11 cellular contexts compared by ENCODE assay signal in genomic region chr19:10817291-10818038, GRCh38. TPM values are rescaled to one million over a fixed set of nuclear protein-coding genes. Genes with fewer than 3 reads are reported as not detected.
DNase-seq lines count a peak whose midpoint lies in the region; ATAC-seq and TF ChIP-seq lines count a peak whose summit lies in the region.
"Had no signal": no experiment of that assay in that cellular context is flagged by ENCODE, and none has a peak within 500 bp of the region (broad histone marks: within the 10 kb centered on the region; RNA-seq: fewer than 3 reads in every experiment).

No MANE protein-coding gene starts in this region.

- H3K27ac Mint-ChIP-seq in activated CD8-positive, alpha-beta memory T cell treated with anti-CD3 and anti-CD28 coated beads, Interleukin-2, amount 10 ng/mL, durations not matched to agents 7 days and 5 days = peak overlapping the region; percentile 54
- H3K27ac Mint-ChIP-seq in nephron = peak overlapping the region; percentile 93 to 98 (median 97)
- H3K27ac Mint-ChIP-seq in activated naive CD4-positive, alpha-beta T cell treated with anti-CD3 and anti-CD28 coated beads, Interleukin-2, amount 50 U/mL, for 72 hours = peak overlapping the region in 1 of 2 donors; percentile 46

- peaks cover 44% of the 10 kb centered on the region for H3K36me3 Mint-ChIP-seq in activated CD8-positive, alpha-beta memory T cell treated with anti-CD3 and anti-CD28 coated beads, Interleukin-2, amount 10 ng/mL, durations not matched to agents 7 days and 5 days
- peaks cover 43% of the 10 kb centered on the region for H3K36me3 Mint-ChIP-seq in nephron (ENCODE audit: low read depth)
- peaks cover 0 to 15% of the 10 kb centered on the region in 2 donors for H3K36me3 Mint-ChIP-seq in activated naive CD4-positive, alpha-beta T cell treated with anti-CD3 and anti-CD28 coated beads, Interleukin-2, amount 50 U/mL, for 72 hours

- TF ChIP-seq POLR2A in esophagus squamous epithelium (IDR thresholded peaks at IDR 0.05) = no peak

- peak overlapping the region; percentile 5 to 46 (median 30) for H3K4me3 ChIP-seq in esophagus squamous epithelium

- DNase-seq in activated CD8-positive, alpha-beta memory T cell treated with anti-CD3 and anti-CD28 coated beads, Interleukin-2, amount 10 ng/mL, durations not matched to agents 7 days and 5 days = no peak
- no peak for DNase-seq in activated CD8-positive, alpha-beta memory T cell treated with anti-CD3 and anti-CD28 coated beads for 24 hours
- DNase-seq in esophagus squamous epithelium (lab: John Stamatoyannopoulos, UW) = no peak
- peak; percentile 75 for DNase-seq in ureter (ENCODE audit: low spot score)
- DNase-seq in activated naive CD4-positive, alpha-beta T cell treated with anti-CD3 and anti-CD28 coated beads, Interleukin-2, amount 50 U/mL, for 72 hours (ENCODE audit: low spot score in 2 of 2) = no peak
- DNase-seq in SHP77 treated with DMSO at 0.1 percent for 48 hours (lab: John Stamatoyannopoulos, UW) = no peak
- DNase-seq: 8988T, hippocampal formation, NCI-H1048 had no signal

- intact Hi-C loops in esophagus squamous epithelium (cut with DNase I) = no loop called here

- peaks cover 0 to 38% (median 10%) of the 10 kb centered on the region in 3 donors for H3K4me1 ChIP-seq in esophagus squamous epithelium

- WGBS in esophagus squamous epithelium, 2 donors = 68 to 82% methylated on average over 6 to 21 of the region's 42 CpGs

- H3K4me1 Mint-ChIP-seq in activated CD8-positive, alpha-beta memory T cell treated with anti-CD3 and anti-CD28 coated beads, Interleukin-2, amount 10 ng/mL, durations not matched to agents 7 days and 5 days = peaks cover 55% of the 10 kb centered on the region
- H3K4me1 Mint-ChIP-seq in nephron = peaks cover 15% of the 10 kb centered on the region

- no peaks in the 10 kb centered on the region for H3K9me3 ChIP-seq in esophagus squamous epithelium

- H3K4me3 Mint-ChIP-seq in activated CD8-positive, alpha-beta memory T cell treated with anti-CD3 and anti-CD28 coated beads, Interleukin-2, amount 10 ng/mL, durations not matched to agents 7 days and 5 days = no peak overlapping the region
- H3K4me3 Mint-ChIP-seq in nephron = peak overlapping the region; percentile 82 to 91 (median 89)

- no peak for ATAC-seq in activated CD8-positive, alpha-beta memory T cell treated with anti-CD3 and anti-CD28 coated beads, Interleukin-2, amount 10 ng/mL, durations not matched to agents 7 days and 5 days
- no peak for ATAC-seq in activated naive CD4-positive, alpha-beta T cell treated with anti-CD3 and anti-CD28 coated beads, Interleukin-2, amount 50 U/mL, for 72 hours
- ATAC-seq in HG03097 (IDR thresholded peaks at IDR 0.05; ENCODE audit: low FRiP score, unreplicated experiment) = no peak

- no peaks in the 10 kb centered on the region for H3K27me3 Mint-ChIP-seq in activated CD8-positive, alpha-beta memory T cell treated with anti-CD3 and anti-CD28 coated beads, Interleukin-2, amount 10 ng/mL, durations not matched to agents 7 days and 5 days
- no peaks in the 10 kb centered on the region for H3K27me3 Mint-ChIP-seq in nephron (ENCODE audit: low read depth)

- CTCF ChIA-PET in activated CD8-positive, alpha-beta memory T cell treated with anti-CD3 and anti-CD28 coated beads, Interleukin-2, amount 10 ng/mL, durations not matched to agents 7 days and 5 days (lab: Charles Lee) = interaction anchor here (1.1 to 1.4 kb wide), 3 partner anchors 10 to 100 kb away, joined by 3 to 4 read pairs (median 4); partner anchors contain the start of gene DNM2

- H3K9me3 Mint-ChIP-seq in activated CD8-positive, alpha-beta memory T cell treated with anti-CD3 and anti-CD28 coated beads, Interleukin-2, amount 10 ng/mL, durations not matched to agents 7 days and 5 days (ENCODE audit: low read depth) = peaks cover 2% of the 10 kb centered on the region
- no peaks in the 10 kb centered on the region for H3K9me3 Mint-ChIP-seq in nephron
- no peaks in the 10 kb centered on the region for H3K9me3 Mint-ChIP-seq in activated naive CD4-positive, alpha-beta T cell treated with anti-CD3 and anti-CD28 coated beads, Interleukin-2, amount 50 U/mL, for 72 hours

- H3K27me3 ChIP-seq in esophagus squamous epithelium = no peaks in the 10 kb centered on the region

- peaks cover 4 to 99% (median 9%) of the 10 kb centered on the region in 3 donors for H3K36me3 ChIP-seq in esophagus squamous epithelium

- TF ChIP-seq CTCF in esophagus squamous epithelium (IDR thresholded peaks at IDR 0.05) (no peak), nephron (IDR thresholded peaks at IDR 0.05; ENCODE audit: unreplicated experiment in 3 of 3) (no peak)

- H3K27ac ChIP-seq in esophagus squamous epithelium = peak overlapping the region; percentile 55 to 86 (median 73)

RNA-seq across cellular contexts. Expression of gene TMED1, which starts 18.5 kb away (rescaled TPM):
- 10 to 100 TPM; 16.0 to 19.2 TPM for total RNA-seq in activated CD8-positive, alpha-beta memory T cell treated with anti-CD3 and anti-CD28 coated beads, Interleukin-2, amount 10 ng/mL, durations not matched to agents 7 days and 5 days
- 10 to 100 TPM; 14.7 to 30.3 (median 24.1) TPM for total RNA-seq in esophagus squamous epithelium
- total RNA-seq in ureter = 13.3 TPM
- total RNA-seq in activated naive CD4-positive, alpha-beta T cell treated with anti-CD3 and anti-CD28 coated beads, Interleukin-2, amount 50 U/mL, for 72 hours = 10 to 100 TPM in 1 of 2 donors, 1 to 10 TPM in 1; 9.7 to 15.0 TPM

RNA-seq across cellular contexts. Expression of gene C19orf38, which starts 30.8 kb away (rescaled TPM):
- 1 to 10 TPM; 1.2 to 1.7 TPM for total RNA-seq in activated CD8-positive, alpha-beta memory T cell treated with anti-CD3 and anti-CD28 coated beads, Interleukin-2, amount 10 ng/mL, durations not matched to agents 7 days and 5 days
- total RNA-seq in esophagus squamous epithelium (1 to 10 TPM in 1 of 4 donors, under 1 TPM in 1, not detected in 2; 0.38 to 1.3 TPM), ureter (0.99 TPM)
- total RNA-seq in activated naive CD4-positive, alpha-beta T cell treated with anti-CD3 and anti-CD28 coated beads, Interleukin-2, amount 50 U/mL, for 72 hours = 1 to 10 TPM; 3.5 to 6.4 TPM

RNA-seq across cellular contexts. Expression of gene CARM1, which starts 53.9 kb away (rescaled TPM):
- total RNA-seq in activated CD8-positive, alpha-beta memory T cell treated with anti-CD3 and anti-CD28 coated beads, Interleukin-2, amount 10 ng/mL, durations not matched to agents 7 days and 5 days = 10 to 100 TPM; 38.5 to 48.1 TPM
- total RNA-seq in esophagus squamous epithelium (10 to 100 TPM; 21.4 to 35.4 (median 28.5) TPM), ureter (41.2 TPM)
- total RNA-seq in activated naive CD4-positive, alpha-beta T cell treated with anti-CD3 and anti-CD28 coated beads, Interleukin-2, amount 50 U/mL, for 72 hours = 10 to 100 TPM; 46.4 to 73.6 TPM
